16 cellular contexts compared by ENCODE assay signal in the genomic region with DNA sequence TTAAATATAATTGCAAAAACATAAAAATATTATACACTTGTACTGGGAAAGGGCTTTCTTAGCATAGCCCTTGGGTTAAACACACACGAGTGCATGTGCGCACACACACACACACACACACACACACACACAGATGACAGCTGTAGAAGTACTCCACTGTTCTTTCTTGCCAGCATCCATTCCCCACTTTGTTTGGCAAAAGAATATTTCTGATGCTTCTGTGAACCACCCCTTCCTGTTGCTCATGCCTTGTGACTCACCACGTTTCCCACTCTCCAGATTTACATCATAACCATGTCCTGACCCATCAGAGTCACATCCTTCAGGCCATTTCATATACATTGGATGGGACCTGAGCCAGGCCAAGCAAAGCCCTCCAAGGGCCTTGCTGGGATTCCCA.
DNase-seq lines count a peak whose midpoint lies in the region; ATAC-seq and TF ChIP-seq lines count a peak whose summit lies in the region.
"Had no signal": no experiment of that assay in that cellular context is flagged by ENCODE, and none has a peak within 500 bp of the region (broad histone marks: within the 10 kb centered on the region; RNA-seq: fewer than 3 reads in every experiment).

No MANE protein-coding gene starts in this region.

- DNase-seq in A172 (ENCODE audit: low spot score) (peak; percentile 88), HFF-Myc (ENCODE audit: extremely low read depth, low read depth) (peak; percentile 61), foreskin fibroblast (peak; percentile 48 to 57), NCI-H2107 (lab: John Stamatoyannopoulos, UW) (no peak), head of caudate nucleus (no peak)
- no peak for DNase-seq in activated CD8-positive, alpha-beta memory T cell treated with anti-CD3 and anti-CD28 coated beads, Interleukin-2, amount 10 ng/mL, durations not matched to agents 7 days and 5 days
- DNase-seq in activated CD4-positive, CD25-positive, alpha-beta regulatory T cell (lab: John Stamatoyannopoulos, UW) = no peak
- DNase-seq: activated CD4-positive, alpha-beta T cell treated with anti-CD3 and anti-CD28 coated beads, Interleukin-2, amount 50 U/mL, for 4 hours; activated gamma-delta T cell treated with Interleukin-2 at 50 U/mL for 16 hours; AML-193; NCI-H1105; NCI-H774 had no signal

- CTCF ChIA-PET in activated CD8-positive, alpha-beta memory T cell treated with anti-CD3 and anti-CD28 coated beads, Interleukin-2, amount 10 ng/mL, durations not matched to agents 7 days and 5 days (lab: Charles Lee) = no interaction called here

- no peaks in the 10 kb centered on the region for H3K27me3 Mint-ChIP-seq in activated CD8-positive, alpha-beta memory T cell treated with anti-CD3 and anti-CD28 coated beads, Interleukin-2, amount 10 ng/mL, durations not matched to agents 7 days and 5 days
- H3K27me3 Mint-ChIP-seq: progenitor cell of endocrine pancreas had no signal

- no peak overlapping the region for H3K4me3 Mint-ChIP-seq in activated CD8-positive, alpha-beta memory T cell treated with anti-CD3 and anti-CD28 coated beads, Interleukin-2, amount 10 ng/mL, durations not matched to agents 7 days and 5 days

- H3K27ac Mint-ChIP-seq in activated CD8-positive, alpha-beta memory T cell treated with anti-CD3 and anti-CD28 coated beads, Interleukin-2, amount 10 ng/mL, durations not matched to agents 7 days and 5 days = no peak overlapping the region
- H3K27ac Mint-ChIP-seq: progenitor cell of endocrine pancreas had no signal

- intact Hi-C loops in head of caudate nucleus (cut with DNase I) = no loop called here

- TF ChIP-seq CTCF in HFF-Myc (IDR thresholded peaks at IDR 0.05; ENCODE audit: low read depth, low read length, missing control alignments) = no peak
- TF ChIP-seq CTCF in WI38 (IDR thresholded peaks at IDR 0.05; ENCODE audit: low read depth, low read length) = no peak
- no peak for TF ChIP-seq CTCF in foreskin fibroblast (IDR thresholded peaks at IDR 0.05; ENCODE audit: low read depth, low read length)

- H3K9me3 Mint-ChIP-seq in activated CD8-positive, alpha-beta memory T cell treated with anti-CD3 and anti-CD28 coated beads, Interleukin-2, amount 10 ng/mL, durations not matched to agents 7 days and 5 days (ENCODE audit: low read depth) = peaks cover 8% of the 10 kb centered on the region

- ATAC-seq in activated CD8-positive, alpha-beta memory T cell treated with anti-CD3 and anti-CD28 coated beads, Interleukin-2, amount 10 ng/mL, durations not matched to agents 7 days and 5 days = no peak

- H3K4me1 Mint-ChIP-seq in activated CD8-positive, alpha-beta memory T cell treated with anti-CD3 and anti-CD28 coated beads, Interleukin-2, amount 10 ng/mL, durations not matched to agents 7 days and 5 days = no peaks in the 10 kb centered on the region

- no peak overlapping the region for H3K4me3 ChIP-seq in HFF-Myc (replicated peaks; ENCODE audit: low read depth, low read length)
- H3K4me3 ChIP-seq in WI38 (ENCODE audit: low read depth, low read length) = 0 out of 2 replicates have a peak overlapping the region, but pooled peaks have one; percentile 3
- no peak overlapping the region for H3K4me3 ChIP-seq in foreskin fibroblast (ENCODE audit: low read depth in 1 of 2, low read length in 2 of 2)
- H3K4me3 ChIP-seq: coronary artery, suprapubic skin had no signal

- H3K36me3 Mint-ChIP-seq in activated CD8-positive, alpha-beta memory T cell treated with anti-CD3 and anti-CD28 coated beads, Interleukin-2, amount 10 ng/mL, durations not matched to agents 7 days and 5 days = no peaks in the 10 kb centered on the region

Comparison
In these comparisons a context has a peak if more than half of its experiments do, and no peak if none do; other contexts are left out.
1. DNase-seq: peak in A172 (single experiment), HFF-Myc (single experiment) and foreskin fibroblast (2 of 2); none in activated CD8-positive, alpha-beta memory T cell treated with anti-CD3 and anti-CD28 coated beads, Interleukin-2, amount 10 ng/mL, durations not matched to agents 7 days and 5 days (single experiment), activated CD4-positive, CD25-positive, alpha-beta regulatory T cell (0 of 4), NCI-H2107 (single experiment) and head of caudate nucleus (0 of 42).